Comparison of ENCODE assay signal across 12 cellular contexts in genomic region chrX:154083134-154083517, GRCh38. TPM values are rescaled to one million over a fixed set of nuclear protein-coding genes. Genes with fewer than 3 reads are reported as not detected.
DNase-seq lines count a peak whose midpoint lies in the region; ATAC-seq and TF ChIP-seq lines count a peak whose summit lies in the region.
"Had no signal": no experiment of that assay in that cellular context is flagged by ENCODE, and none has a peak within 500 bp of the region (broad histone marks: within the 10 kb centered on the region; RNA-seq: fewer than 3 reads in every experiment).

No MANE protein-coding gene starts in this region.

- H3K4me1 Mint-ChIP-seq in HFFc6 (ENCODE audit: low read depth), result peaks cover 26% of the 10 kb centered on the region
- H3K4me1 Mint-ChIP-seq in natural killer cell treated with Interleukin-12 subunit alpha and Interleukin-12 subunit beta and Interleukin-15 and Interleukin-18, amount 100 ng/mL, for 72 hours (ENCODE audit: low read depth in 2 of 2), result peaks cover 18% of the 10 kb centered on the region in 2 donors

- H4K20me1 ChIP-seq in BLaER1, result peaks cover 99% of the 10 kb centered on the region

- H3K36me3 ChIP-seq in BLaER1 (peaks cover 31% of the 10 kb centered on the region), stomach (no peaks in the 10 kb centered on the region)
- H3K36me3 ChIP-seq in effector memory CD4-positive, alpha-beta T cell (ENCODE audit: control insufficient read depth, insufficient read depth, low read length), result peaks cover 4% of the 10 kb centered on the region

- peak overlapping the region; percentile 29 for H3K4me2 ChIP-seq in BLaER1

- H3K9ac ChIP-seq in BLaER1, result no peak overlapping the region

- no peaks in the 10 kb centered on the region for H3K27me3 Mint-ChIP-seq in HFFc6 (ENCODE audit: insufficient read depth)
- peaks cover 0 to 5% of the 10 kb centered on the region in 2 donors for H3K27me3 Mint-ChIP-seq in natural killer cell treated with Interleukin-12 subunit alpha and Interleukin-12 subunit beta and Interleukin-15 and Interleukin-18, amount 100 ng/mL, for 72 hours

- intact Hi-C loops in stomach (cut with DNase I; ENCODE audit: low total_unique reads), result no loop called here

- peak overlapping the region; percentile 62; the same call in 1 of the 2 replicates for H3K4me3 Mint-ChIP-seq in HFFc6
- H3K4me3 Mint-ChIP-seq in natural killer cell treated with Interleukin-12 subunit alpha and Interleukin-12 subunit beta and Interleukin-15 and Interleukin-18, amount 100 ng/mL, for 72 hours, result peak overlapping the region; percentile 58

- no peak overlapping the region for H3K27ac ChIP-seq in BLaER1
- peak overlapping the region; percentile 45 for H3K27ac ChIP-seq in effector memory CD4-positive, alpha-beta T cell (ENCODE audit: insufficient read depth, low read length, poor library complexity, severe bottlenecking)
- peak overlapping the region in 2 of 5 donors; percentile 56 to 67 for H3K27ac ChIP-seq in stomach
- H3K27ac ChIP-seq: VCaP had no signal

- no peak for ATAC-seq in natural killer cell treated with Interleukin-12 subunit alpha and Interleukin-12 subunit beta and Interleukin-15 and Interleukin-18, amount 100 ng/mL, for 72 hours
- ATAC-seq in HG03521 (IDR thresholded peaks at IDR 0.05; ENCODE audit: unreplicated experiment), result no peak

- peaks cover 59% of the 10 kb centered on the region for H3K27me3 ChIP-seq in BLaER1
- no peaks in the 10 kb centered on the region for H3K27me3 ChIP-seq in effector memory CD4-positive, alpha-beta T cell (replicated peaks; ENCODE audit: control insufficient read depth, insufficient read depth, low read length, poor library complexity, severe bottlenecking)
- H3K27me3 ChIP-seq in stomach, result no peaks in the 10 kb centered on the region

- WGBS in stomach, 5 donors, result 46 to 68% (median 50%) methylated on average over 4 to 5 of the region's 5 CpGs

- no peaks in the 10 kb centered on the region for H3K9me3 Mint-ChIP-seq in HFFc6
- H3K9me3 Mint-ChIP-seq in natural killer cell treated with Interleukin-12 subunit alpha and Interleukin-12 subunit beta and Interleukin-15 and Interleukin-18, amount 100 ng/mL, for 72 hours, result no peaks in the 10 kb centered on the region

- TF ChIP-seq EP300 in stomach (IDR thresholded peaks at IDR 0.05), result no peak

- H3K4me3 ChIP-seq in BLaER1, result no peak overlapping the region
- no peak overlapping the region for H3K4me3 ChIP-seq in effector memory CD4-positive, alpha-beta T cell (ENCODE audit: insufficient read depth, low read depth, low read length, poor library complexity, severe bottlenecking)
- H3K4me3 ChIP-seq in stomach, result no peak overlapping the region

- no peak for TF ChIP-seq CTCF in HFFc6 (IDR thresholded peaks at IDR 0.05)
- TF ChIP-seq CTCF in stomach (IDR thresholded peaks at IDR 0.05), result no peak

- no peaks in the 10 kb centered on the region; the same call in 1 of the 2 replicates for H3K36me3 Mint-ChIP-seq in HFFc6 (ENCODE audit: low read depth)
- no peaks in the 10 kb centered on the region for H3K36me3 Mint-ChIP-seq in natural killer cell treated with Interleukin-12 subunit alpha and Interleukin-12 subunit beta and Interleukin-15 and Interleukin-18, amount 100 ng/mL, for 72 hours

- H3K9me3 ChIP-seq in BLaER1, result peaks cover 4% of the 10 kb centered on the region; the same call in 1 of the 2 replicates
- H3K9me3 ChIP-seq in effector memory CD4-positive, alpha-beta T cell (ENCODE audit: control insufficient read depth, low read length), result no peaks in the 10 kb centered on the region
- H3K9me3 ChIP-seq in stomach, result no peaks in the 10 kb centered on the region

- TF ChIP-seq POLR2A in stomach (IDR thresholded peaks at IDR 0.05), result no peak

- peaks cover 14% of the 10 kb centered on the region for H3K4me1 ChIP-seq in BLaER1
- peaks cover 11% of the 10 kb centered on the region for H3K4me1 ChIP-seq in effector memory CD4-positive, alpha-beta T cell (ENCODE audit: control insufficient read depth, insufficient read depth, low read length, poor library complexity, severe bottlenecking)
- peaks cover 12 to 48% (median 19%) of the 10 kb centered on the region in 4 donors for H3K4me1 ChIP-seq in stomach

- peak overlapping the region; percentile 78 for H3K27ac Mint-ChIP-seq in HFFc6
- H3K27ac Mint-ChIP-seq in natural killer cell treated with Interleukin-12 subunit alpha and Interleukin-12 subunit beta and Interleukin-15 and Interleukin-18, amount 100 ng/mL, for 72 hours, result peak overlapping the region; percentile 72 to 74

- no peak for DNase-seq in HFFc6
- no peak for DNase-seq in effector memory CD4-positive, alpha-beta T cell
- no peak for DNase-seq in natural killer cell treated with Interleukin-12 subunit alpha and Interleukin-12 subunit beta and Interleukin-15 and Interleukin-18, amount 100 ng/mL, for 72 hours (ENCODE audit: low spot score)
- no peak for DNase-seq in stomach
- no peak for DNase-seq in NCI-H774 (lab: John Stamatoyannopoulos, UW)
- DNase-seq in AML-193 (lab: John Stamatoyannopoulos, UW), result no peak
- DNase-seq: anterior cingulate cortex, DMS 273 treated with DMSO at 0.1 percent for 48 hours, NCI-H2029 had no signal

RNA-seq across cellular contexts. Expression of gene MECP2, which starts 14.4 kb away (rescaled TPM):
- total RNA-seq in HFFc6 (2021; fragmentation: NEBNext Ultra II Directional; extraction: Animal tissue kit (Norgen Biotek cat#: 25700)), result 10 to 100 TPM; 28.8 to 35.8 (median 31.9) TPM
- total RNA-seq in natural killer cell treated with Interleukin-12 subunit alpha and Interleukin-12 subunit beta and Interleukin-15 and Interleukin-18, amount 100 ng/mL, for 72 hours, result 100 to 1,000 TPM in 1 of 2 donors, 10 to 100 TPM in 1; 65.5 to 103 TPM
- total RNA-seq in stomach, result 10 to 100 TPM; 14.5 to 47.9 (median 23.5) TPM
- polyA plus RNA-seq in stomach, result 10 to 100 TPM; 10.7 to 14.7 (median 11.0) TPM
